Comparison of ENCODE assay signal across 1 cellular context in genomic region chr11:67160045-67160444, GRCh38.
TF ChIP-seq lines count a peak whose summit lies in the region.

No MANE protein-coding gene starts in this region.

TF ChIP-seq in WTC11, 78 proteins besides CTCF, POLR2A, EP300 and RAD21:
- TF ChIP-seq ZNF532 (CRISPR knock-in tag; IDR thresholded peaks at IDR 0.05; ENCODE audit: borderline replicate concordance) = no peak
- TF ChIP-seq HMGXB4 (CRISPR knock-in tag; IDR thresholded peaks at IDR 0.05) = no peak
- TF ChIP-seq E2F4 (CRISPR knock-in tag; IDR thresholded peaks at IDR 0.05; ENCODE audit: borderline replicate concordance, low read depth) = no peak
- no peak for TF ChIP-seq ZSCAN18 (CRISPR knock-in tag; IDR thresholded peaks at IDR 0.05)
- TF ChIP-seq SP1 (CRISPR knock-in tag; conservative IDR thresholded peaks at IDR 0.05) = no peak
- TF ChIP-seq MAX (CRISPR knock-in tag; IDR thresholded peaks at IDR 0.05) = no peak
- no peak for TF ChIP-seq ZNF425 (CRISPR knock-in tag; conservative IDR thresholded peaks at IDR 0.05)
- no peak for TF ChIP-seq STAT6 (CRISPR knock-in tag; conservative IDR thresholded peaks at IDR 0.05; ENCODE audit: low read depth)
- no peak for TF ChIP-seq NR3C1 (CRISPR knock-in tag; conservative IDR thresholded peaks at IDR 0.05; ENCODE audit: low read depth)
- no peak for TF ChIP-seq CDX4 (CRISPR knock-in tag; IDR thresholded peaks at IDR 0.05; ENCODE audit: borderline replicate concordance)
- TF ChIP-seq TEAD4 (CRISPR knock-in tag; IDR thresholded peaks at IDR 0.05) = no peak
- TF ChIP-seq RORB (CRISPR knock-in tag; IDR thresholded peaks at IDR 0.05) = no peak
- no peak for TF ChIP-seq IRF2 (CRISPR knock-in tag; IDR thresholded peaks at IDR 0.05; ENCODE audit: borderline replicate concordance, low read depth)
- TF ChIP-seq GTF2I (CRISPR knock-in tag; conservative IDR thresholded peaks at IDR 0.05) = no peak
- TF ChIP-seq ATF3 (CRISPR knock-in tag; conservative IDR thresholded peaks at IDR 0.05) = no peak
- no peak for TF ChIP-seq OVOL2 (CRISPR knock-in tag; IDR thresholded peaks at IDR 0.05; ENCODE audit: borderline replicate concordance)
- no peak for TF ChIP-seq ZNF512 (CRISPR knock-in tag; IDR thresholded peaks at IDR 0.05; ENCODE audit: borderline replicate concordance)
- no peak for TF ChIP-seq RELA (CRISPR knock-in tag; IDR thresholded peaks at IDR 0.05; ENCODE audit: borderline replicate concordance)
- no peak for TF ChIP-seq FOXP1 (CRISPR knock-in tag; IDR thresholded peaks at IDR 0.05; ENCODE audit: borderline replicate concordance)
- TF ChIP-seq AFF4 (CRISPR knock-in tag; IDR thresholded peaks at IDR 0.05; ENCODE audit: borderline replicate concordance) = no peak
